In genomic region chrX:40151211-40152172, GRCh38 we compare ENCODE assay signal across 12 cellular contexts. TPM values are rescaled to one million over a fixed set of nuclear protein-coding genes. Genes with fewer than 3 reads are reported as not detected.
DNase-seq lines count a peak whose midpoint lies in the region; ATAC-seq and TF ChIP-seq lines count a peak whose summit lies in the region.
"Had no signal": no experiment of that assay in that cellular context is flagged by ENCODE, and none has a peak within 500 bp of the region (broad histone marks: within the 10 kb centered on the region; RNA-seq: fewer than 3 reads in every experiment).

No MANE protein-coding gene starts in this region.

- H3K27me3 ChIP-seq in WERI-Rb-1 (ENCODE audit: insufficient read depth, low read depth, severe bottlenecking), result peaks cover 85% of the 10 kb centered on the region

- H3K27ac Mint-ChIP-seq in mesothelial cell of epicardium, result no peak overlapping the region
- H3K27ac Mint-ChIP-seq: activated T-cell treated with anti-CD3 and anti-CD28 coated beads, Interleukin-2, amount 50 U/mL, for 24 hours; T-helper 2 cell treated with Interferon-gamma antibody and Interleukin-4, amounts not matched to agents 5 μg/mL and 100 μg/mL, for 36 hours had no signal

- H3K4me3 ChIP-seq in WERI-Rb-1 (ENCODE audit: low read depth, low read length), result peak overlapping the region; percentile 54

- H3K27me3 Mint-ChIP-seq in mesothelial cell of epicardium (ENCODE audit: low read depth), result peaks cover 7% of the 10 kb centered on the region

- ATAC-seq in GM21717 (IDR thresholded peaks at IDR 0.05; ENCODE audit: unreplicated experiment), result no peak
- ATAC-seq in GM21737 (IDR thresholded peaks at IDR 0.05; ENCODE audit: unreplicated experiment), result no peak

- TF ChIP-seq CTCF in 22Rv1 (IDR thresholded peaks at IDR 0.05) (no peak), GM20000 (IDR thresholded peaks at IDR 0.05; ENCODE audit: extremely low read depth, missing control alignments) (no peak), WERI-Rb-1 (IDR thresholded peaks at IDR 0.05; ENCODE audit: low read depth, low read length) (no peak), mesothelial cell of epicardium (IDR thresholded peaks at IDR 0.05; ENCODE audit: unreplicated experiment) (no peak)

- peak; percentile 11 for DNase-seq in GM20000 (ENCODE audit: low spot score)
- DNase-seq in WERI-Rb-1, result peak; percentile 52
- DNase-seq in mesothelial cell of epicardium (ENCODE audit: low spot score in 2 of 2, unreplicated experiment in 2 of 2), result peak in 1 of 2 experiments; percentile 41
- no peak for DNase-seq in NCI-H1436 treated with DMSO at 0.1 percent for 48 hours (lab: John Stamatoyannopoulos, UW)
- DNase-seq in NK-92 (lab: John Stamatoyannopoulos, UW; ENCODE audit: unreplicated experiment), result no peak
- DNase-seq: dermis blood vessel endothelial cell had no signal

- H3K9me3 ChIP-seq in WERI-Rb-1 (ENCODE audit: severe bottlenecking), result peaks cover 7% of the 10 kb centered on the region
- H3K9me3 ChIP-seq: HAP-1 had no signal

- peak overlapping the region; percentile 50 for H3K4me3 Mint-ChIP-seq in mesothelial cell of epicardium
- H3K4me3 Mint-ChIP-seq: T-helper 2 cell treated with Interferon-gamma antibody and Interleukin-4, amounts not matched to agents 5 μg/mL and 100 μg/mL, for 36 hours had no signal

- H3K4me1 Mint-ChIP-seq in mesothelial cell of epicardium, result peaks cover 35% of the 10 kb centered on the region

- H3K27ac ChIP-seq in 22Rv1 (peak overlapping the region; percentile 94), WERI-Rb-1 (peak overlapping the region; percentile 98)

- no peaks in the 10 kb centered on the region for H3K36me3 Mint-ChIP-seq in mesothelial cell of epicardium

- H3K9me3 Mint-ChIP-seq in mesothelial cell of epicardium, result no peaks in the 10 kb centered on the region
- H3K9me3 Mint-ChIP-seq: activated T-cell treated with anti-CD3 and anti-CD28 coated beads, Interleukin-2, amount 50 U/mL, for 24 hours; T-helper 2 cell treated with Interferon-gamma antibody and Interleukin-4, amounts not matched to agents 5 μg/mL and 100 μg/mL, for 36 hours had no signal

- H3K36me3 ChIP-seq in WERI-Rb-1, result no peaks in the 10 kb centered on the region
- H3K36me3 ChIP-seq: HAP-1 had no signal

RNA-seq across cellular contexts. Expression of gene BCOR, which starts 53.7 kb away (rescaled TPM):
- 49.0 to 52.3 TPM (median 49.7 TPM) in 3 replicates for total RNA-seq in mesothelial cell of epicardium

Comparison
In these comparisons a context has a peak if more than half of its experiments do, and no peak if none do; other contexts are left out.
1. DNase-seq: peak in GM20000 (single experiment) and WERI-Rb-1 (single experiment); none in NCI-H1436 treated with DMSO at 0.1 percent for 48 hours (single experiment) and NK-92 (single experiment).